ENCODE assay signal across 22 cellular contexts in the genomic region with DNA sequence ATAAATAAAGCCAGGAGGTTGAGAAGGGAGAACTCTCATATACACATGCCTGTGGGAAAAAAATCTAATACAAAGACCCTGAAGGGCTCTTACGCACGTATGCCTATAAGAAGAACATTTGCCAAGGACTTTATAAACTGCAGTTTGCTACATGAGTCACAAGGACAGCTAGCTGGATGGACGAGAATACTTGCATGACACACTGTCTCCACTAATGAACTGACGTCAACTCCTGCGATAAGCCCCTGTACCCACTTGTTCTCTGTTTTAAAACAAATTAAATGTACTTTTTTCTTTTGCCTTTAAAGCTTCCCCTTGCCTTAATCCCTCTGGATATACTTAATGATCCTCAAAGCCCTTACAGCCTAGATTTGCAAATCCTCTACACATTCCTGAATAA.
DNase-seq lines count a peak whose midpoint lies in the region; ATAC-seq, FAIRE-seq and TF ChIP-seq lines count a peak whose summit lies in the region.
"Had no signal": no experiment of that assay in that cellular context is flagged by ENCODE, and none has a peak within 500 bp of the region (broad histone marks: within the 10 kb centered on the region; RNA-seq: fewer than 3 reads in every experiment).

No MANE protein-coding gene starts in this region.

- H4K20me1 ChIP-seq in OCI-LY7 (ENCODE audit: insufficient read depth, low read length): no peaks in the 10 kb centered on the region

- no peak for ATAC-seq in HG02588 (IDR thresholded peaks at IDR 0.05; ENCODE audit: unreplicated experiment)
- ATAC-seq: effector memory CD8-positive, alpha-beta T cell; sciatic nerve; stimulated activated naive B cell treated with anti-CD40 and anti-IgM and Interleukin-4, amounts not matched to agents 10 μg/mL and 1 μg/mL and 100 μg/mL, for 72 hours had no signal

- H3K4me3 ChIP-seq in MG63 (no peak overlapping the region), bronchial epithelial cell (ENCODE audit: low read depth, low read length) (no peak overlapping the region), OCI-LY7 (ENCODE audit: low read depth, low read length, poor library complexity, severe bottlenecking) (no peak overlapping the region), kidney (ENCODE audit: low read length in 2 of 2) (no peak overlapping the region)
- H3K4me3 ChIP-seq: heart right ventricle, lung, PC-9, thyroid gland had no signal

- H3K27me3 ChIP-seq in MG63 (no peaks in the 10 kb centered on the region; the same call in 1 of the 2 replicates), bronchial epithelial cell (ENCODE audit: control insufficient read depth, insufficient read depth, low read length) (no peaks in the 10 kb centered on the region)
- H3K27me3 ChIP-seq: heart right ventricle, thyroid gland had no signal

- H2AFZ ChIP-seq in OCI-LY7 (ENCODE audit: low read length): no peak overlapping the region
- H2AFZ ChIP-seq: PC-9 had no signal

- H3K9me3 ChIP-seq in MG63 (no peaks in the 10 kb centered on the region), OCI-LY7 (ENCODE audit: low read length) (no peaks in the 10 kb centered on the region), kidney (ENCODE audit: control insufficient read depth in 1 of 2, low read length in 2 of 2) (no peaks in the 10 kb centered on the region)
- H3K9me3 ChIP-seq: SK-N-SH, thyroid gland had no signal

- H3K4me1 ChIP-seq in OCI-LY7 (ENCODE audit: insufficient read depth, low read length, poor library complexity, severe bottlenecking) (no peaks in the 10 kb centered on the region), kidney (ENCODE audit: control insufficient read depth in 1 of 2, insufficient read depth in 1 of 2, low read depth in 1 of 2, low read length in 2 of 2) (no peaks in the 10 kb centered on the region)
- H3K4me1 ChIP-seq: heart right ventricle, thyroid gland had no signal

- no peaks in the 10 kb centered on the region for H3K79me2 ChIP-seq in OCI-LY7 (ENCODE audit: insufficient read depth, low read depth, low read length)

- H3K9me2 ChIP-seq in OCI-LY7 (ENCODE audit: insufficient read depth, low read length): no peaks in the 10 kb centered on the region
- H3K9me2 ChIP-seq: SK-N-SH had no signal

- no peak for TF ChIP-seq POLR2A in GM12892 (IDR thresholded peaks at IDR 0.05; ENCODE audit: low read depth, low read length)

- H3K4me2 ChIP-seq in OCI-LY7 (ENCODE audit: low read length): no peak overlapping the region
- H3K4me2 ChIP-seq: PC-9, SK-N-SH had no signal

- POLR2A ChIA-PET in OCI-LY7 (lab: Charles Lee): interaction anchor here (0.6 kb wide), 2 partner anchors 358 to 647 kb away, joined by 3 read pairs; no protein-coding TSS in a partner anchor

- H3K36me3 ChIP-seq in MG63 (no peaks in the 10 kb centered on the region), bronchial epithelial cell (ENCODE audit: control insufficient read depth, insufficient read depth, low read length) (no peaks in the 10 kb centered on the region), OCI-LY7 (ENCODE audit: insufficient read depth, low read length) (no peaks in the 10 kb centered on the region), kidney (ENCODE audit: control insufficient read depth in 1 of 2, insufficient read depth in 2 of 2, low read length in 2 of 2) (no peaks in the 10 kb centered on the region)
- H3K36me3 ChIP-seq: heart right ventricle, thyroid gland had no signal

- no peak for TF ChIP-seq CTCF in bronchial epithelial cell (IDR thresholded peaks at IDR 0.05; ENCODE audit: insufficient read depth, low read length, severe bottlenecking)
- no peak for TF ChIP-seq CTCF in mesothelial cell of epicardium (IDR thresholded peaks at IDR 0.05; ENCODE audit: unreplicated experiment)
- TF ChIP-seq CTCF in OCI-LY7 (conservative IDR thresholded peaks at IDR 0.05; ENCODE audit: low read length): no peak
- TF ChIP-seq CTCF in kidney (IDR thresholded peaks at IDR 0.05; ENCODE audit: borderline replicate concordance, extremely low read depth, insufficient read depth): no peak

- intact Hi-C loops in OCI-LY7 (cut with micrococcal nuclease; ENCODE audit: unreplicated experiment) (no loop called here), kidney (cut with DNase I) (no loop called here)

- no peaks in the 10 kb centered on the region for H3K27me3 Mint-ChIP-seq in mesothelial cell of epicardium (ENCODE audit: low read depth)
- H3K27me3 Mint-ChIP-seq: activated naive CD8-positive, alpha-beta T cell; effector memory CD8-positive, alpha-beta T cell; stimulated activated naive B cell treated with anti-CD40 and anti-IgM and Interleukin-4, amounts not matched to agents 10 μg/mL and 1 μg/mL and 100 μg/mL, for 72 hours had no signal

- H3K27ac ChIP-seq in OCI-LY7 (ENCODE audit: low read depth, low read length, poor library complexity, severe bottlenecking): no peak overlapping the region
- no peak overlapping the region for H3K27ac ChIP-seq in kidney (ENCODE audit: low read depth in 2 of 2, low read length in 2 of 2)
- H3K27ac ChIP-seq: heart right ventricle, PC-9, thyroid gland had no signal

- CTCF ChIA-PET in OCI-LY7 (lab: Charles Lee; ENCODE audit: unreplicated experiment): no interaction called here

- peak overlapping the region; percentile 55 for H3K27ac Mint-ChIP-seq in mesothelial cell of epicardium
- H3K27ac Mint-ChIP-seq: activated naive CD8-positive, alpha-beta T cell; effector memory CD8-positive, alpha-beta T cell; immature natural killer cell; stimulated activated naive B cell treated with anti-CD40 and anti-IgM and Interleukin-4, amounts not matched to agents 10 μg/mL and 1 μg/mL and 100 μg/mL, for 72 hours; T-helper 2 cell treated with Interferon-gamma antibody and Interleukin-4, amounts not matched to agents 5 μg/mL and 100 μg/mL, for 36 hours had no signal

- no peak for DNase-seq in GM12892 (ENCODE audit: insufficient read length)
- DNase-seq in MG63: peak; percentile 23
- DNase-seq in bronchial epithelial cell (ENCODE audit: low read depth): peak; percentile 37
- DNase-seq in mesothelial cell of epicardium (ENCODE audit: low spot score in 2 of 2, unreplicated experiment in 2 of 2): no peak
- no peak for DNase-seq in OCI-LY7 (ENCODE audit: low spot score)
- no peak for DNase-seq in kidney
- DNase-seq: activated T-cell treated with anti-CD3 and anti-CD28 coated beads, Interleukin-2, amount 50 U/mL, for 48 hours; cerebellar nuclear complex; effector memory CD8-positive, alpha-beta T cell; heart right ventricle; immature natural killer cell; NCI-H1436 treated with DMSO at 0.1 percent for 48 hours; SK-N-SH; stimulated activated naive B cell treated with anti-CD40 and anti-IgM and Interleukin-4, amounts not matched to agents 10 μg/mL and 1 μg/mL and 100 μg/mL, for 72 hours; thyroid gland had no signal

- FAIRE-seq in GM12892 (lab: Jason Lieb, UNC) (peak; percentile 46), bronchial epithelial cell (lab: Jason Lieb, UNC) (no peak), kidney (lab: Jason Lieb, UNC) (no peak)
- FAIRE-seq: H1 had no signal

- no TSS peak for BruUV-seq in OCI-LY7 (replicated peaks; lab: Mats Ljungman, UMichigan)

- H3K9me3 Mint-ChIP-seq in mesothelial cell of epicardium: peaks cover 3% of the 10 kb centered on the region
- H3K9me3 Mint-ChIP-seq: T-helper 2 cell treated with Interferon-gamma antibody and Interleukin-4, amounts not matched to agents 5 μg/mL and 100 μg/mL, for 36 hours had no signal

- H3K4me1 Mint-ChIP-seq in mesothelial cell of epicardium: peaks cover 13% of the 10 kb centered on the region
- H3K4me1 Mint-ChIP-seq: immature natural killer cell; stimulated activated naive B cell treated with anti-CD40 and anti-IgM and Interleukin-4, amounts not matched to agents 10 μg/mL and 1 μg/mL and 100 μg/mL, for 72 hours had no signal

- no peak overlapping the region for H3K9ac ChIP-seq in kidney (ENCODE audit: low read length in 2 of 2)
- H3K9ac ChIP-seq: SK-N-SH had no signal

- no peak overlapping the region for H3K4me3 Mint-ChIP-seq in mesothelial cell of epicardium
- H3K4me3 Mint-ChIP-seq: activated naive CD8-positive, alpha-beta T cell; effector memory CD8-positive, alpha-beta T cell; immature natural killer cell; stimulated activated naive B cell treated with anti-CD40 and anti-IgM and Interleukin-4, amounts not matched to agents 10 μg/mL and 1 μg/mL and 100 μg/mL, for 72 hours; T-helper 2 cell treated with Interferon-gamma antibody and Interleukin-4, amounts not matched to agents 5 μg/mL and 100 μg/mL, for 36 hours had no signal

- no peaks in the 10 kb centered on the region for H3K36me3 Mint-ChIP-seq in mesothelial cell of epicardium
- H3K36me3 Mint-ChIP-seq: activated naive CD8-positive, alpha-beta T cell; immature natural killer cell; stimulated activated naive B cell treated with anti-CD40 and anti-IgM and Interleukin-4, amounts not matched to agents 10 μg/mL and 1 μg/mL and 100 μg/mL, for 72 hours had no signal

Comparison
In these comparisons a context has a peak if more than half of its experiments do, and no peak if none do; other contexts are left out.
1. DNase-seq: peak in MG63 (single experiment) and bronchial epithelial cell (single experiment); none in GM12892 (single experiment), mesothelial cell of epicardium (0 of 2), OCI-LY7 (single experiment) and kidney (single experiment).